Comparison of ENCODE assay signal across 9 cellular contexts in genomic region chr9:36034234-36034633, GRCh38. TPM values are rescaled to one million over a fixed set of nuclear protein-coding genes. Genes with fewer than 3 reads are reported as not detected.
"Had no signal": no experiment of that assay in that cellular context is flagged by ENCODE, and none has a peak within 500 bp of the region (broad histone marks: within the 10 kb centered on the region; RNA-seq: fewer than 3 reads in every experiment).

No MANE protein-coding gene starts in this region.

- H3K36me3 ChIP-seq: HAP-1 had no signal

- H3K4me3 ChIP-seq: GM23248, HAP-1, K562 had no signal

- H3K9ac ChIP-seq: GM23248 had no signal

- H3K9me3 ChIP-seq: HAP-1 had no signal

- H2AFZ ChIP-seq: GM23248 had no signal

- DNase-seq: GOT3, H7, KG1 had no signal

- ATAC-seq: HCT116, K562 had no signal

- FAIRE-seq: HTR-8/SVneo, K562 had no signal

RNA-seq across cellular contexts. Expression of gene RECK, which starts 2.5 kb away (rescaled TPM):
- total RNA-seq: HT-29 had no signal
